Comparison of ENCODE assay signal across 8 cellular contexts in the genomic region with DNA sequence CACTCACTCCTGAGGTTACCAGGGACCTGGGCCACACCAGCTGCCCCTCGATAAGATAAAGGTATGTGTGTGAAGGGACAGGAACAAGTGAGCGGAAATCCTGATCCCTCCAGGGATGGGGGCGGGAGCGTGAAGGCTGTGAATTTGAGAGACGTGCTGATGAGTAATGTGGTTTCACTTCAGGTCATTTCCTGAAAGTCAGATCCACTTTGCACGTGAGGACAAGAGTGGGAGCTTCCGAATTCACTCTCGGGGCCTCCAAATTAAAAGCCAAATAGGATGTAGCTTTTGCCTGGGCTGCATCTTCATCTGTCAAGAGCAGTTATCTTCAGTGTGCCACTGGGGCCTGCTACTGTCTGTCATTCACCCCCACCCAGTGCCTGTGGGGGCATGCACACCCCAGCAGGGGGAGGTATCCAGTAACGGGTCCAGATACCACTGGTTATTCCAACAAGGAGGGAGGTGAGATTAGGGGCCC.
DNase-seq lines count a peak whose midpoint lies in the region; ATAC-seq and TF ChIP-seq lines count a peak whose summit lies in the region.

No MANE protein-coding gene starts in this region.

- intact Hi-C loops in PC-9 (cut with micrococcal nuclease; ENCODE audit: unreplicated experiment) = loop anchor here (2.0 to 5.0 kb wide), 2 partner anchors 72 to 87 kb away; partner anchors contain the start of gene LHX1
- intact Hi-C loops in testis (cut with DNase I; ENCODE audit: low total_unique reads) = no loop called here
- intact Hi-C loops in right cardiac atrium (cut with DNase I) = no loop called here

- no peak overlapping the region for H2AFZ ChIP-seq in PC-9

- H3K79me2 ChIP-seq in PC-9 (ENCODE audit: low read depth) = no peaks in the 10 kb centered on the region

- BruUV-seq in PC-9 (replicated peaks; lab: Mats Ljungman, UMichigan) = TSS peak; percentile 84

- H3K27me3 ChIP-seq in PC-9 (ENCODE audit: insufficient read depth, low read depth) (peaks cover 2% of the 10 kb centered on the region; the same call in 1 of the 2 replicates), testis (no peaks in the 10 kb centered on the region), right cardiac atrium (ENCODE audit: control insufficient read depth, insufficient read depth) (no peaks in the 10 kb centered on the region)

- no peak for TF ChIP-seq CTCF in GM13977 (IDR thresholded peaks at IDR 0.05; ENCODE audit: extremely low read depth, insufficient read depth, missing control alignments)
- TF ChIP-seq CTCF in PC-9 (conservative IDR thresholded peaks at IDR 0.05) = peak; percentile 40
- TF ChIP-seq CTCF in choroid plexus epithelial cell (conservative IDR thresholded peaks at IDR 0.05; ENCODE audit: low read depth, low read length) = peak; percentile 37
- TF ChIP-seq CTCF in testis (IDR thresholded peaks at IDR 0.05) = no peak

- ATAC-seq in right cardiac atrium = no peak

- no peaks in the 10 kb centered on the region for H3K9me2 ChIP-seq in PC-9 (ENCODE audit: insufficient read depth)

- CTCF ChIA-PET in PC-9 (lab: Charles Lee) = no interaction called here

- H3K4me1 ChIP-seq in PC-9 (replicated peaks; ENCODE audit: insufficient read depth) (peaks cover 26% of the 10 kb centered on the region), testis (no peaks in the 10 kb centered on the region), right cardiac atrium (ENCODE audit: control insufficient read depth, insufficient read depth, low read length) (no peaks in the 10 kb centered on the region)

- TF ChIP-seq POLR2A in testis (IDR thresholded peaks at IDR 0.05) = no peak

- DNase-seq in GM13977 (ENCODE audit: low spot score) = peak; percentile 45
- DNase-seq in PC-9 = peak in 1 of 2 experiments; percentile 54
- peak; percentile 78 for DNase-seq in choroid plexus epithelial cell (ENCODE audit: low read depth)
- peak; percentile 68 to 74 for DNase-seq in stimulated activated CD4-positive, alpha-beta T cell treated with anti-CD3 and anti-CD28 coated beads, Interleukin-2, amount 100 ng/mL, for 24 hours
- no peak for DNase-seq in testis
- no peak for DNase-seq in NCI-H345 (lab: John Stamatoyannopoulos, UW)
- no peak for DNase-seq in NCI-H774 (lab: John Stamatoyannopoulos, UW)
- no peak for DNase-seq in right cardiac atrium

- H3F3A ChIP-seq in PC-9 (ENCODE audit: insufficient read depth, low read depth) = peaks cover 9% of the 10 kb centered on the region; the same call in 1 of the 2 replicates

- peak overlapping the region; percentile 55 for H3K4me2 ChIP-seq in PC-9

- no peaks in the 10 kb centered on the region for H4K20me1 ChIP-seq in PC-9 (ENCODE audit: insufficient read depth)

- in situ Hi-C loops in GM13977 (cut with MboI; ENCODE audit: low pct_unique_long_range_greater_than_20kb, low sequenced_read_pairs, unreplicated experiment) = no loop called here

- H3K36me3 ChIP-seq in PC-9 (ENCODE audit: low read depth) = no peaks in the 10 kb centered on the region
- H3K36me3 ChIP-seq in testis (ENCODE audit: low read depth, missing control alignments) = no peaks in the 10 kb centered on the region

- POLR2A ChIA-PET in PC-9 (lab: Charles Lee; ENCODE audit: unreplicated experiment) = no interaction called here

- no peak overlapping the region for H3K4me3 ChIP-seq in PC-9
- H3K4me3 ChIP-seq in choroid plexus epithelial cell (ENCODE audit: low read depth, low read length) = no peak overlapping the region
- H3K4me3 ChIP-seq in testis = no peak overlapping the region
- no peak overlapping the region for H3K4me3 ChIP-seq in right cardiac atrium (ENCODE audit: low read length)

- H3K27ac ChIP-seq in PC-9 (peak overlapping the region; percentile 57), testis (no peak overlapping the region), right cardiac atrium (ENCODE audit: low read length) (no peak overlapping the region)

- H3K9me3 ChIP-seq in PC-9 (ENCODE audit: insufficient read depth, low read depth) (no peaks in the 10 kb centered on the region), testis (no peaks in the 10 kb centered on the region), right cardiac atrium (ENCODE audit: control insufficient read depth, low read length) (no peaks in the 10 kb centered on the region)

- 62 to 67% methylated on average over 7 to 9 of the region's 9 CpGs for WGBS in testis, 2 donors
- WGBS in right cardiac atrium = 27% methylated on average over 9 of the region's 9 CpGs

Comparison
In these comparisons a context has a peak if more than half of its experiments do, and no peak if none do; other contexts are left out.
1. DNase-seq: peak in GM13977 (single experiment), choroid plexus epithelial cell (single experiment) and stimulated activated CD4-positive, alpha-beta T cell treated with anti-CD3 and anti-CD28 coated beads, Interleukin-2, amount 100 ng/mL, for 24 hours (2 of 2); none in testis (single experiment), NCI-H345 (single experiment), NCI-H774 (single experiment) and right cardiac atrium (0 of 3).
2. CTCF ChIP-seq: peak in PC-9 (single experiment) and choroid plexus epithelial cell (single experiment); none in GM13977 (single experiment) and testis (0 of 3).